ENCODE assay signal across 34 cellular contexts in the genomic region with DNA sequence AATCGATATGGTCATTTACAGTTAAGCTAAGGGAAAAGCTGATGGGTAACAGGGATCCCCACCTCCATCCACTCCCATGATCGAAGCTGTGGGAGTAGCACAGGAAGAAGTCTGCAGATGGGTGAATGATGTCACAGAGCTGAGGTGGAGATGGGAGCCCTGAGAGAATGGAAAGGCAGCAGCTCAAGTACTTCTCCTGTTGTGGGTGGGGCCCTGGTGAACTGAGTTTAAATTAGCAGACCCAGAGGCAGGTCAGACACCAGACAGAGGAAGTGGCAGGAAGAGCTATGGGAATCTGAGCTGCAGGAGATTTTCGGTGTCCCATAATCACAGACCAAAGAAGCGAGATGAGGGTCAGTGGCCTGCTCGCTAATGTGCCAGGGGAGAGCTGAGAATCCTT. TPM values are rescaled to one million over a fixed set of nuclear protein-coding genes. Genes with fewer than 3 reads are reported as not detected.
A peak's percentile ranks its signal among the peaks of the same experiment; 100 is the strongest.
DNase-seq lines count a peak whose midpoint lies in the region; ATAC-seq, FAIRE-seq and TF ChIP-seq lines count a peak whose summit lies in the region.
"Had no signal": no experiment of that assay in that cellular context is flagged by ENCODE, and none has a peak within 500 bp of the region (broad histone marks: within the 10 kb centered on the region; RNA-seq: fewer than 3 reads in every experiment).

No MANE protein-coding gene starts in this region.

- no peaks in the 10 kb centered on the region for H3K27me3 ChIP-seq in H1 (replicated peaks in 1 of 4; ENCODE audit: control insufficient read depth in 3 of 4, extremely low read depth in 1 of 4, insufficient read depth in 3 of 4, low read length in 3 of 4)
- no peaks in the 10 kb centered on the region for H3K27me3 ChIP-seq in ovary
- H3K27me3 ChIP-seq: BE2C, body of pancreas, stomach, upper lobe of left lung had no signal

- peaks cover 12% of the 10 kb centered on the region for H3K4me1 Mint-ChIP-seq in nephron progenitor cell

- H2AFZ ChIP-seq in H1 (ENCODE audit: low read length), result peak overlapping the region; percentile 83

- H3K4me3 Mint-ChIP-seq in nephron progenitor cell, result no peak overlapping the region
- H3K4me3 Mint-ChIP-seq: T-helper 2 cell treated with Interferon-gamma antibody and Interleukin-4, amounts not matched to agents 5 μg/mL and 100 μg/mL, for 36 hours had no signal

- no peak overlapping the region for H3K14ac ChIP-seq in H1 (ENCODE audit: insufficient read length)

- POLR2A ChIA-PET in H1 (lab: Charles Lee; ENCODE audit: partially characterized antibody), result no interaction called here

- ATAC-seq in HG03280 (IDR thresholded peaks at IDR 0.05; ENCODE audit: unreplicated experiment), result no peak
- ATAC-seq: body of pancreas, K562, SK-N-SH treated with all-trans-retinoic acid at 6 μM for 48 hours had no signal

- H3K4me3 ChIP-seq in H1 (ENCODE audit: extremely low read depth in 1 of 4, insufficient read depth in 2 of 4, low read depth in 3 of 4, low read length in 4 of 4) (no peak overlapping the region), ovary (no peak overlapping the region)
- H3K4me3 ChIP-seq: body of pancreas, K562, stomach, upper lobe of left lung had no signal

- no peaks in the 10 kb centered on the region for H3K23me2 ChIP-seq in H1 (ENCODE audit: low read depth, low read length)

- no peaks in the 10 kb centered on the region for H3K9me3 ChIP-seq in H1 (ENCODE audit: insufficient read depth in 2 of 2, low read depth in 1 of 2, low read length in 1 of 2)
- no peaks in the 10 kb centered on the region for H3K9me3 ChIP-seq in ovary
- H3K9me3 ChIP-seq: BE2C, body of pancreas, stomach, upper lobe of left lung had no signal

- peaks cover 9% of the 10 kb centered on the region for H3K36me3 Mint-ChIP-seq in nephron progenitor cell (ENCODE audit: low read depth)

- H3K9me3 Mint-ChIP-seq in nephron progenitor cell, result peaks cover 24% of the 10 kb centered on the region

- H4K5ac ChIP-seq in H1 (ENCODE audit: insufficient read length, low read depth, low read length), result no peak overlapping the region

- no peak overlapping the region for H3K4me2 ChIP-seq in H1 (ENCODE audit: insufficient read depth in 1 of 2, low read depth in 2 of 2, low read length in 2 of 2)

- peaks cover 5% of the 10 kb centered on the region for H3K27me3 Mint-ChIP-seq in nephron progenitor cell (ENCODE audit: low read depth, poor library complexity)

- FAIRE-seq in H1 (lab: Jason Lieb, UNC), result no peak
- FAIRE-seq: frontal cortex, H54, K562, kidney, RCC 7860 had no signal

- H3K4ac ChIP-seq in H1 (replicated peaks; ENCODE audit: insufficient read length, low read depth, low read length), result no peak overlapping the region

- peak overlapping the region; percentile 19 for H3K27ac Mint-ChIP-seq in nephron progenitor cell
- H3K27ac Mint-ChIP-seq: T-helper 2 cell treated with Interferon-gamma antibody and Interleukin-4, amounts not matched to agents 5 μg/mL and 100 μg/mL, for 36 hours had no signal

- TF ChIP-seq POLR2A in H1 (IDR thresholded peaks at IDR 0.05; ENCODE audit: control extremely low read depth in 1 of 2, low read depth in 2 of 2, low read length in 2 of 2), result no peak
- TF ChIP-seq POLR2A in ovary (IDR thresholded peaks at IDR 0.05), result no peak

- H2AK5ac ChIP-seq in H1 (ENCODE audit: low read depth, low read length), result no peak overlapping the region

- TF ChIP-seq CTCF in H1 (IDR thresholded peaks at IDR 0.05; ENCODE audit: control extremely low read depth in 1 of 3, insufficient read depth in 1 of 3, low read depth in 1 of 3, low read length in 3 of 3), result no peak
- no peak for TF ChIP-seq CTCF in nephron progenitor cell (IDR thresholded peaks at IDR 0.05)
- TF ChIP-seq CTCF in ovary (IDR thresholded peaks at IDR 0.05), result no peak

- H2BK15ac ChIP-seq in H1 (ENCODE audit: low read length), result no peak overlapping the region

- CTCF ChIA-PET in H1 (lab: Charles Lee; ENCODE audit: partially characterized antibody), result interaction anchor here (1.2 kb wide), 1 partner anchor 15 kb away, joined by 5 read pairs; no protein-coding TSS in a partner anchor

- WGBS in H1 (ENCODE audit: extremely low coverage in 1 of 2, insufficient coverage in 1 of 2, insufficient read length in 1 of 2, insufficient replicate concordance in 2 of 2, low coverage in 1 of 2, low lambda C conversion rate in 2 of 2, missing lambda C conversion rate in 1 of 2), 2 experiments, result 95% methylated on average over 5 of the region's 5 CpGs; no CpG with 5 or more reads in 1 of the 2 experiments
- 83 to 90% (median 85%) methylated on average over 5 of the region's 5 CpGs for WGBS in ovary, 3 donors

- no peak overlapping the region for H3K27ac ChIP-seq in H1 (ENCODE audit: low read depth, low read length)
- no peak overlapping the region for H3K27ac ChIP-seq in ovary
- H3K27ac ChIP-seq: 22Rv1, body of pancreas, stomach, upper lobe of left lung had no signal

- H3K18ac ChIP-seq in H1 (ENCODE audit: extremely low read depth, low read length), result no peak overlapping the region

- no peaks in the 10 kb centered on the region for H4K20me1 ChIP-seq in H1 (replicated peaks in 1 of 2; ENCODE audit: control insufficient read depth in 1 of 2, insufficient read depth in 2 of 2, low read length in 2 of 2)

- no peak overlapping the region for H2BK12ac ChIP-seq in H1 (ENCODE audit: low read depth, low read length)

- no peak overlapping the region for H3K23ac ChIP-seq in H1 (ENCODE audit: insufficient read length)

- no peak overlapping the region for H2BK120ac ChIP-seq in H1 (replicated peaks; ENCODE audit: low read depth, low read length)

- no peak overlapping the region for H2BK20ac ChIP-seq in H1 (ENCODE audit: low read length)

- no peak overlapping the region for H3K9ac ChIP-seq in H1 (replicated peaks in 1 of 4; ENCODE audit: extremely low read depth in 1 of 4, low read depth in 3 of 4, low read length in 3 of 4)

- no peaks in the 10 kb centered on the region for H3K36me3 ChIP-seq in H1 (ENCODE audit: control insufficient read depth in 2 of 4, insufficient read depth in 4 of 4, low read length in 3 of 4)
- H3K36me3 ChIP-seq in ovary, result no peaks in the 10 kb centered on the region
- H3K36me3 ChIP-seq: BE2C, stomach, upper lobe of left lung had no signal

- H4K8ac ChIP-seq in H1 (ENCODE audit: extremely low read depth, insufficient read depth, low read length), result no peak overlapping the region

- no peaks in the 10 kb centered on the region for H3K79me2 ChIP-seq in H1 (ENCODE audit: control insufficient read depth in 1 of 2, insufficient read depth in 2 of 2, low read length in 2 of 2)

- no peaks in the 10 kb centered on the region for H3K79me1 ChIP-seq in H1 (ENCODE audit: low read depth, low read length)

- H3K4me1 ChIP-seq in H1 (replicated peaks in 1 of 4; ENCODE audit: control insufficient read depth in 3 of 4, insufficient read depth in 4 of 4, low read length in 3 of 4), result no peaks in the 10 kb centered on the region
- no peaks in the 10 kb centered on the region for H3K4me1 ChIP-seq in ovary (ENCODE audit: insufficient read depth)
- H3K4me1 ChIP-seq: body of pancreas, upper lobe of left lung had no signal

- DNase-seq in DMS53 (lab: John Stamatoyannopoulos, UW) (peak; percentile 30), DMS53 treated with DMSO at 0.1 percent for 48 hours (lab: John Stamatoyannopoulos, UW; ENCODE audit: unreplicated experiment) (no peak), NCI-H2227 (lab: John Stamatoyannopoulos, UW; ENCODE audit: unreplicated experiment) (peak; percentile 63), H1 (ENCODE audit: low read depth in 1 of 2, low spot score in 2 of 2) (no peak), nephron progenitor cell (no peak), ovary (no peak), MV-4-11 (lab: John Stamatoyannopoulos, UW) (no peak)
- DNase-seq: activated CD4-positive, alpha-beta T cell treated with anti-CD3 and anti-CD28 coated beads, Interleukin-2, amount 50 U/mL, for 48 hours; activated CD4-positive, CD25-positive, alpha-beta regulatory T cell; activated CD8-positive, alpha-beta memory T cell treated with anti-CD3 and anti-CD28 coated beads, Interleukin-2, amount 50 U/mL, for 48 hours; activated effector memory CD4-positive, alpha-beta T cell treated with Interleukin-2 at 50 U/mL for 16 hours; BE2C; body of pancreas; effector CD8-positive, alpha-beta T cell; erythroblast; hypothalamus; kidney; NCI-H1694 treated with DMSO at 0.1 percent for 48 hours; stimulated activated CD4-positive, alpha-beta T cell treated with anti-CD3 and anti-CD28 coated beads, Interleukin-12 subunit alpha, Interleukin-12 subunit beta, amount 100 ng/mL, for 4 hours; stomach; upper lobe of left lung had no signal

- TF ChIP-seq EP300 in H1 (IDR thresholded peaks at IDR 0.05; ENCODE audit: borderline replicate concordance in 1 of 2, low read depth in 2 of 2, low read length in 2 of 2) (no peak), ovary (IDR thresholded peaks at IDR 0.05) (no peak)

- H3K56ac ChIP-seq in H1 (replicated peaks; ENCODE audit: insufficient read length, low read depth, low read length), result no peak overlapping the region

- H2BK5ac ChIP-seq in H1 (ENCODE audit: low read depth, low read length), result no peak overlapping the region

- intact Hi-C loops in ovary (cut with DNase I), result no loop called here

- no peak overlapping the region for H4K91ac ChIP-seq in H1 (replicated peaks; ENCODE audit: insufficient read length, low read length)

- TF ChIP-seq RAD21 in H1 (IDR thresholded peaks at IDR 0.05 in 1 of 2, conservative IDR thresholded peaks at IDR 0.05 in 1 of 2; ENCODE audit: low read depth in 2 of 2, low read length in 2 of 2), result no peak

TF ChIP-seq in H1, 55 proteins besides CTCF, POLR2A, EP300 and RAD21 (continues in another document):
- TF ChIP-seq YY1 (IDR thresholded peaks at IDR 0.05; ENCODE audit: low read depth, low read length) (no peak), CHD1 (IDR thresholded peaks at IDR 0.05; ENCODE audit: low read depth, low read length) (no peak), PHF8 (conservative IDR thresholded peaks at IDR 0.05; ENCODE audit: low read depth, low read length) (no peak), JUN (IDR thresholded peaks at IDR 0.05; ENCODE audit: low read depth, low read length) (no peak), CEBPB (IDR thresholded peaks at IDR 0.05; ENCODE audit: low read depth, low read length) (no peak)
- TF ChIP-seq, protein P1, sequence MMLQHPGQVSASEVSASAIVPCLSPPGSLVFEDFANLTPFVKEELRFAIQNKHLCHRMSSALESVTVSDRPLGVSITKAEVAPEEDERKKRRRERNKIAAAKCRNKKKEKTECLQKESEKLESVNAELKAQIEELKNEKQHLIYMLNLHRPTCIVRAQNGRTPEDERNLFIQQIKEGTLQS (IDR thresholded peaks at IDR 0.05; ENCODE audit: insufficient read depth, low read depth, low read length), result no peak

RNA-seq across cellular contexts. Expression of gene HDGFL1, which starts 29.0 kb away (rescaled TPM):
- total RNA-seq in H1 (2021; fragmentation: NEBNext Ultra II Directional; extraction: Animal tissue kit (Norgen Biotek cat#: 25700)), result not detected in 2 replicates
- polyA plus RNA-seq in H1 (2011; rRNA removed) (not detected in 2 replicates), ovary (under 1 TPM in 1 of 2 donors, not detected in 1; 0.10 TPM)
- not detected for polyA plus RNA-seq in H1 (2011; cell fraction: cytosol; rRNA removed)
- polyA plus RNA-seq in H1 (2011; cell fraction: nucleus; rRNA removed), result not detected
- polyA plus RNA-seq in H1 (2012, experiment 1 of 2), result not detected in 4 replicates
- not detected for polyA plus RNA-seq in H1 (2012, experiment 2 of 2)
- not detected for polyA plus RNA-seq in H1 (2013, experiment 1 of 2)
- polyA plus RNA-seq in H1 (2013, experiment 2 of 2), result not detected
- polyA minus RNA-seq in H1 (2011; rRNA and poly(A)+ RNA removed), result not detected in 2 replicates
- not detected for polyA minus RNA-seq in H1 (2011; cell fraction: cytosol; rRNA and poly(A)+ RNA removed)
- polyA minus RNA-seq in H1 (2011; cell fraction: nucleus; rRNA and poly(A)+ RNA removed), result not detected
- not detected for total RNA-seq in ovary
- total RNA-seq: body of pancreas, chondrocyte, kidney, lung microvascular endothelial cell, myocyte, NCI-H460, osteoblast, stomach, upper lobe of left lung had no signal
- polyA plus RNA-seq: stomach had no signal

Comparison
In these comparisons a context has a peak if more than half of its experiments do, and no peak if none do; other contexts are left out.
1. DNase-seq: peak in DMS53 (single experiment) and NCI-H2227 (single experiment); none in DMS53 treated with DMSO at 0.1 percent for 48 hours (single experiment), H1 (0 of 2), nephron progenitor cell (single experiment), ovary (0 of 5) and MV-4-11 (single experiment).